Comparison of ENCODE assay signal across 8 cellular contexts in genomic region chr12:85663631-85664030, GRCh38.
"Had no signal": no experiment of that assay in that cellular context is flagged by ENCODE, and none has a peak within 500 bp of the region (broad histone marks: within the 10 kb centered on the region; RNA-seq: fewer than 3 reads in every experiment).

No MANE protein-coding gene starts in this region.

- DNase-seq: GDM1, GF-D8 had no signal

- H3K4me3 ChIP-seq: GM12878 had no signal

- FAIRE-seq: G401.6, GM12878, GM12891, GM12892, GM18507, GM19239 had no signal

- ATAC-seq: GM12878 had no signal
